In the genomic region with DNA sequence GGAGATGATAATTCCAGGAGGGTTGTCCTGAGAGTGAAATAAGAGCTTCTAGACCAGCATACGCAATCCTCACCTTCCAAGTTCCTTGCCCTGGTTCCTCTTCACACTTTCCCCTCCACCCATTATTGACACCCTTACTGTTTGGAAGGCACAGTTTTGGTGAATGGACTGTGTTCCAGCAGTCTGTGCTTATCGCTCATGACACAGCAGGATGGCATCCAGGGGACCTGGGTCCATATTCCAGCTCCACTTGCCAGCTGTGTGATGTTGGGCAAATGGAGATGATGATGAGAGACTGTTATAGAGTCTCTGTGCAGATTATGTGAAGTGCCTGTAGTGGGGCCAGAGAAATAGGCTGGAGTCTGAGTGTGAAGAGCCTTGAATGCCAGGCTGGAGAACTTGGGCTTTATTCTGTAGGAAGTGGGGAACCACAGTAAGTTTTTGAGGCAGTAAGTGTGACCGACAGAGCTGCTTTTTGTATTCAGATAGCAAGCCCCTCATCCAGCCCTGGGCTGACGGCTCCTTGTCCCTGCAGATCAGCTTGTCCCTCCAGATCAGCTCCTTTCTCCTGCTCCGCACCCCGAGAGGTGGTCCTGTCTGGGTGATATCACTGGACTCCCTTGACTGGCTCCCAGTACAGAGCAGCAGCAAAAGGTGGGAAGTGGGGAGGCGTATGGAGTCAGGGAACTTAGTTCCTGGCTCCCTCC, we compare ENCODE assay signal across 1 cellular context.
TF ChIP-seq lines count a peak whose summit lies in the region.

No MANE protein-coding gene starts in this region.

TF ChIP-seq in HepG2, 621 proteins besides CTCF, POLR2A, EP300 and RAD21 (continues in another document):
- TF ChIP-seq HOXA7 (CRISPR knock-in tag; IDR thresholded peaks at IDR 0.05) (no peak), TBX3 (IDR thresholded peaks at IDR 0.05; ENCODE audit: borderline replicate concordance) (peak; percentile 35; the same call in 1 of the 2 replicates), ARNT (IDR thresholded peaks at IDR 0.05) (no peak), ZNF329 (CRISPR knock-in tag; IDR thresholded peaks at IDR 0.05; ENCODE audit: low read depth) (no peak), MYNN (CRISPR knock-in tag; IDR thresholded peaks at IDR 0.05; ENCODE audit: low read depth) (no peak), YEATS2 (CRISPR knock-in tag; IDR thresholded peaks at IDR 0.05; ENCODE audit: borderline replicate concordance) (no peak), ZNF33A (CRISPR knock-in tag; IDR thresholded peaks at IDR 0.05; ENCODE audit: borderline replicate concordance) (no peak), PHF8 (CRISPR knock-in tag; IDR thresholded peaks at IDR 0.05) (no peak), BRD4 (CRISPR knock-in tag; IDR thresholded peaks at IDR 0.05) (no peak), PHF5A (CRISPR knock-in tag; IDR thresholded peaks at IDR 0.05; ENCODE audit: low read depth, unreplicated experiment) (no peak), MIER3 (CRISPR knock-in tag; IDR thresholded peaks at IDR 0.05; ENCODE audit: borderline replicate concordance) (no peak), ZNF75D (CRISPR knock-in tag; IDR thresholded peaks at IDR 0.05; ENCODE audit: borderline replicate concordance) (no peak), FOSL2 (CRISPR knock-in tag; IDR thresholded peaks at IDR 0.05) (peak; percentile 86), NCOR1 (IDR thresholded peaks at IDR 0.05; ENCODE audit: borderline replicate concordance, low read length) (no peak), CBFB (CRISPR knock-in tag; IDR thresholded peaks at IDR 0.05) (no peak), CEBPB (IDR thresholded peaks at IDR 0.05; ENCODE audit: borderline replicate concordance, low read depth, low read length) (no peak), ZNF674 (CRISPR knock-in tag; IDR thresholded peaks at IDR 0.05; ENCODE audit: low read depth) (no peak), ZNF274 (CRISPR knock-in tag; IDR thresholded peaks at IDR 0.05) (no peak), NFE2L2 (IDR thresholded peaks at IDR 0.05; ENCODE audit: low read length) (peak; percentile 29; the same call in 1 of the 2 replicates), NFIC (IDR thresholded peaks at IDR 0.05; ENCODE audit: low read length) (no peak), ARNTL (CRISPR knock-in tag; IDR thresholded peaks at IDR 0.05) (no peak), TBP (CRISPR knock-in tag; IDR thresholded peaks at IDR 0.05) (no peak), HNF4A (CRISPR knock-in tag; IDR thresholded peaks at IDR 0.05) (0 out of 2 replicates have a peak, but pooled peaks have one; percentile 25)
- TF ChIP-seq, protein P1, sequence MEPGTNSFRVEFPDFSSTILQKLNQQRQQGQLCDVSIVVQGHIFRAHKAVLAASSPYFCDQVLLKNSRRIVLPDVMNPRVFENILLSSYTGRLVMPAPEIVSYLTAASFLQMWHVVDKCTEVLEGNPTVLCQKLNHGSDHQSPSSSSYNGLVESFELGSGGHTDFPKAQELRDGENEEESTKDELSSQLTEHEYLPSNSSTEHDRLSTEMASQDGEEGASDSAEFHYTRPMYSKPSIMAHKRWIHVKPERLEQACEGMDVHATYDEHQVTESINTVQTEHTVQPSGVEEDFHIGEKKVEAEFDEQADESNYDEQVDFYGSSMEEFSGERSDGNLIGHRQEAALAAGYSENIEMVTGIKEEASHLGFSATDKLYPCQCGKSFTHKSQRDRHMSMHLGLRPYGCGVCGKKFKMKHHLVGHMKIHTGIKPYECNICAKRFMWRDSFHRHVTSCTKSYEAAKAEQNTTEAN (CRISPR knock-in tag; conservative IDR thresholded peaks at IDR 0.05), result no peak
- TF ChIP-seq, protein P2, sequence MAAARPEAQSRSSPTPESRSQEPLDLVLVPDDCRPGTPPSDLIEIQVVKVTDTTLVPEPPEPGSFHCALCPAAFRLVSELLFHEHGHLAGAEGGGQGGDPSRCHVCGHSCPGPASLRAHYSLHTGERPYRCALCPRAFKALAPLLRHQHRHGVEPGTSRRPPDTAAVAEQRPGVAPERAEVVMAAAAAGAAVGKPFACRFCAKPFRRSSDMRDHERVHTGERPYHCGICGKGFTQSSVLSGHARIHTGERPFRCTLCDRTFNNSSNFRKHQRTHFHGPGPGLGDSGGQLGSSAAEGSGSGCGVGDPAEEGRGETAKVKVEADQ (CRISPR knock-in tag; IDR thresholded peaks at IDR 0.05; ENCODE audit: borderline replicate concordance), result no peak
- TF ChIP-seq, protein P3, sequence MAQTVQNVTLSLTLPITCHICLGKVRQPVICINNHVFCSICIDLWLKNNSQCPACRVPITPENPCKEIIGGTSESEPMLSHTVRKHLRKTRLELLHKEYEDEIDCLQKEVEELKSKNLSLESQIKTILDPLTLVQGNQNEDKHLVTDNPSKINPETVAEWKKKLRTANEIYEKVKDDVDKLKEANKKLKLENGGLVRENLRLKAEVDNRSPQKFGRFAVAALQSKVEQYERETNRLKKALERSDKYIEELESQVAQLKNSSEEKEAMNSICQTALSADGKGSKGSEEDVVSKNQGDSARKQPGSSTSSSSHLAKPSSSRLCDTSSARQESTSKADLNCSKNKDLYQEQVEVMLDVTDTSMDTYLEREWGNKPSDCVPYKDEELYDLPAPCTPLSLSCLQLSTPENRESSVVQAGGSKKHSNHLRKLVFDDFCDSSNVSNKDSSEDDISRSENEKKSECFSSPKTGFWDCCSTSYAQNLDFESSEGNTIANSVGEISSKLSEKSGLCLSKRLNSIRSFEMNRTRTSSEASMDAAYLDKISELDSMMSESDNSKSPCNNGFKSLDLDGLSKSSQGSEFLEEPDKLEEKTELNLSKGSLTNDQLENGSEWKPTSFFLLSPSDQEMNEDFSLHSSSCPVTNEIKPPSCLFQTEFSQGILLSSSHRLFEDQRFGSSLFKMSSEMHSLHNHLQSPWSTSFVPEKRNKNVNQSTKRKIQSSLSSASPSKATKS (CRISPR knock-in tag; IDR thresholded peaks at IDR 0.05), result no peak
- TF ChIP-seq, protein P4, sequence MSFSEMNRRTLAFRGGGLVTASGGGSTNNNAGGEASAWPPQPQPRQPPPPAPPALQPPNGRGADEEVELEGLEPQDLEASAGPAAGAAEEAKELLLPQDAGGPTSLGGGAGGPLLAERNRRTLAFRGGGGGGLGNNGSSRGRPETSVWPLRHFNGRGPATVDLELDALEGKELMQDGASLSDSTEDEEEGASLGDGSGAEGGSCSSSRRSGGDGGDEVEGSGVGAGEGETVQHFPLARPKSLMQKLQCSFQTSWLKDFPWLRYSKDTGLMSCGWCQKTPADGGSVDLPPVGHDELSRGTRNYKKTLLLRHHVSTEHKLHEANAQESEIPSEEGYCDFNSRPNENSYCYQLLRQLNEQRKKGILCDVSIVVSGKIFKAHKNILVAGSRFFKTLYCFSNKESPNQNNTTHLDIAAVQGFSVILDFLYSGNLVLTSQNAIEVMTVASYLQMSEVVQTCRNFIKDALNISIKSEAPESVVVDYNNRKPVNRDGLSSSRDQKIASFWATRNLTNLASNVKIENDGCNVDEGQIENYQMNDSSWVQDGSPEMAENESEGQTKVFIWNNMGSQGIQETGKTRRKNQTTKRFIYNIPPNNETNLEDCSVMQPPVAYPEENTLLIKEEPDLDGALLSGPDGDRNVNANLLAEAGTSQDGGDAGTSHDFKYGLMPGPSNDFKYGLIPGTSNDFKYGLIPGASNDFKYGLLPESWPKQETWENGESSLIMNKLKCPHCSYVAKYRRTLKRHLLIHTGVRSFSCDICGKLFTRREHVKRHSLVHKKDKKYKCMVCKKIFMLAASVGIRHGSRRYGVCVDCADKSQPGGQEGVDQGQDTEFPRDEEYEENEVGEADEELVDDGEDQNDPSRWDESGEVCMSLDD (CRISPR knock-in tag; IDR thresholded peaks at IDR 0.05; ENCODE audit: borderline replicate concordance), result no peak
- TF ChIP-seq, protein P5, sequence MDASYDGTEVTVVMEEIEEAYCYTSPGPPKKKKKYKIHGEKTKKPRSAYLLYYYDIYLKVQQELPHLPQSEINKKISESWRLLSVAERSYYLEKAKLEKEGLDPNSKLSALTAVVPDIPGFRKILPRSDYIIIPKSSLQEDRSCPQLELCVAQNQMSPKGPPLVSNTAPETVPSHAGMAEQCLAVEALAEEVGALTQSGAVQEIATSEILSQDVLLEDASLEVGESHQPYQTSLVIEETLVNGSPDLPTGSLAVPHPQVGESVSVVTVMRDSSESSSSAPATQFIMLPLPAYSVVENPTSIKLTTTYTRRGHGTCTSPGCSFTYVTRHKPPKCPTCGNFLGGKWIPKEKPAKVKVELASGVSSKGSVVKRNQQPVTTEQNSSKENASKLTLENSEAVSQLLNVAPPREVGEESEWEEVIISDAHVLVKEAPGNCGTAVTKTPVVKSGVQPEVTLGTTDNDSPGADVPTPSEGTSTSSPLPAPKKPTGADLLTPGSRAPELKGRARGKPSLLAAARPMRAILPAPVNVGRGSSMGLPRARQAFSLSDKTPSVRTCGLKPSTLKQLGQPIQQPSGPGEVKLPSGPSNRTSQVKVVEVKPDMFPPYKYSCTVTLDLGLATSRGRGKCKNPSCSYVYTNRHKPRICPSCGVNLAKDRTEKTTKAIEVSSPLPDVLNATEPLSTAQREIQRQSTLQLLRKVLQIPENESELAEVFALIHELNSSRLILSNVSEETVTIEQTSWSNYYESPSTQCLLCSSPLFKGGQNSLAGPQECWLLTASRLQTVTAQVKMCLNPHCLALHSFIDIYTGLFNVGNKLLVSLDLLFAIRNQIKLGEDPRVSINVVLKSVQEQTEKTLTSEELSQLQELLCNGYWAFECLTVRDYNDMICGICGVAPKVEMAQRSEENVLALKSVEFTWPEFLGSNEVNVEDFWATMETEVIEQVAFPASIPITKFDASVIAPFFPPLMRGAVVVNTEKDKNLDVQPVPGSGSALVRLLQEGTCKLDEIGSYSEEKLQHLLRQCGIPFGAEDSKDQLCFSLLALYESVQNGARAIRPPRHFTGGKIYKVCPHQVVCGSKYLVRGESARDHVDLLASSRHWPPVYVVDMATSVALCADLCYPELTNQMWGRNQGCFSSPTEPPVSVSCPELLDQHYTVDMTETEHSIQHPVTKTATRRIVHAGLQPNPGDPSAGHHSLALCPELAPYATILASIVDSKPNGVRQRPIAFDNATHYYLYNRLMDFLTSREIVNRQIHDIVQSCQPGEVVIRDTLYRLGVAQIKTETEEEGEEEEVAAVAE (CRISPR knock-in tag; IDR thresholded peaks at IDR 0.05; ENCODE audit: borderline replicate concordance), result no peak
- TF ChIP-seq, protein P6, sequence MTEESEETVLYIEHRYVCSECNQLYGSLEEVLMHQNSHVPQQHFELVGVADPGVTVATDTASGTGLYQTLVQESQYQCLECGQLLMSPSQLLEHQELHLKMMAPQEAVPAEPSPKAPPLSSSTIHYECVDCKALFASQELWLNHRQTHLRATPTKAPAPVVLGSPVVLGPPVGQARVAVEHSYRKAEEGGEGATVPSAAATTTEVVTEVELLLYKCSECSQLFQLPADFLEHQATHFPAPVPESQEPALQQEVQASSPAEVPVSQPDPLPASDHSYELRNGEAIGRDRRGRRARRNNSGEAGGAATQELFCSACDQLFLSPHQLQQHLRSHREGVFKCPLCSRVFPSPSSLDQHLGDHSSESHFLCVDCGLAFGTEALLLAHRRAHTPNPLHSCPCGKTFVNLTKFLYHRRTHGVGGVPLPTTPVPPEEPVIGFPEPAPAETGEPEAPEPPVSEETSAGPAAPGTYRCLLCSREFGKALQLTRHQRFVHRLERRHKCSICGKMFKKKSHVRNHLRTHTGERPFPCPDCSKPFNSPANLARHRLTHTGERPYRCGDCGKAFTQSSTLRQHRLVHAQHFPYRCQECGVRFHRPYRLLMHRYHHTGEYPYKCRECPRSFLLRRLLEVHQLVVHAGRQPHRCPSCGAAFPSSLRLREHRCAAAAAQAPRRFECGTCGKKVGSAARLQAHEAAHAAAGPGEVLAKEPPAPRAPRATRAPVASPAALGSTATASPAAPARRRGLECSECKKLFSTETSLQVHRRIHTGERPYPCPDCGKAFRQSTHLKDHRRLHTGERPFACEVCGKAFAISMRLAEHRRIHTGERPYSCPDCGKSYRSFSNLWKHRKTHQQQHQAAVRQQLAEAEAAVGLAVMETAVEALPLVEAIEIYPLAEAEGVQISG (CRISPR knock-in tag; IDR thresholded peaks at IDR 0.05), result no peak
- TF ChIP-seq, protein P7, sequence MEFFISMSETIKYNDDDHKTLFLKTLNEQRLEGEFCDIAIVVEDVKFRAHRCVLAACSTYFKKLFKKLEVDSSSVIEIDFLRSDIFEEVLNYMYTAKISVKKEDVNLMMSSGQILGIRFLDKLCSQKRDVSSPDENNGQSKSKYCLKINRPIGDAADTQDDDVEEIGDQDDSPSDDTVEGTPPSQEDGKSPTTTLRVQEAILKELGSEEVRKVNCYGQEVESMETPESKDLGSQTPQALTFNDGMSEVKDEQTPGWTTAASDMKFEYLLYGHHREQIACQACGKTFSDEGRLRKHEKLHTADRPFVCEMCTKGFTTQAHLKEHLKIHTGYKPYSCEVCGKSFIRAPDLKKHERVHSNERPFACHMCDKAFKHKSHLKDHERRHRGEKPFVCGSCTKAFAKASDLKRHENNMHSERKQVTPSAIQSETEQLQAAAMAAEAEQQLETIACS (CRISPR knock-in tag; IDR thresholded peaks at IDR 0.05), result no peak
- TF ChIP-seq, protein P8, sequence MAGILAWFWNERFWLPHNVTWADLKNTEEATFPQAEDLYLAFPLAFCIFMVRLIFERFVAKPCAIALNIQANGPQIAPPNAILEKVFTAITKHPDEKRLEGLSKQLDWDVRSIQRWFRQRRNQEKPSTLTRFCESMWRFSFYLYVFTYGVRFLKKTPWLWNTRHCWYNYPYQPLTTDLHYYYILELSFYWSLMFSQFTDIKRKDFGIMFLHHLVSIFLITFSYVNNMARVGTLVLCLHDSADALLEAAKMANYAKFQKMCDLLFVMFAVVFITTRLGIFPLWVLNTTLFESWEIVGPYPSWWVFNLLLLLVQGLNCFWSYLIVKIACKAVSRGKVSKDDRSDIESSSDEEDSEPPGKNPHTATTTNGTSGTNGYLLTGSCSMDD (CRISPR knock-in tag; IDR thresholded peaks at IDR 0.05), result no peak
- TF ChIP-seq, protein P9, sequence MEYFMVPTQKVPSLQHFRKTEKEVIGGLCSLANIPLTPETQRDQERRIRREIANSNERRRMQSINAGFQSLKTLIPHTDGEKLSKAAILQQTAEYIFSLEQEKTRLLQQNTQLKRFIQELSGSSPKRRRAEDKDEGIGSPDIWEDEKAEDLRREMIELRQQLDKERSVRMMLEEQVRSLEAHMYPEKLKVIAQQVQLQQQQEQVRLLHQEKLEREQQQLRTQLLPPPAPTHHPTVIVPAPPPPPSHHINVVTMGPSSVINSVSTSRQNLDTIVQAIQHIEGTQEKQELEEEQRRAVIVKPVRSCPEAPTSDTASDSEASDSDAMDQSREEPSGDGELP (IDR thresholded peaks at IDR 0.05; ENCODE audit: borderline replicate concordance, low read depth), result peak; percentile 27; the same call in 1 of the 2 replicates
- TF ChIP-seq, protein P10, sequence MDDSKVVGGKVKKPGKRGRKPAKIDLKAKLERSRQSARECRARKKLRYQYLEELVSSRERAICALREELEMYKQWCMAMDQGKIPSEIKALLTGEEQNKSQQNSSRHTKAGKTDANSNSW (CRISPR knock-in tag; IDR thresholded peaks at IDR 0.05; ENCODE audit: borderline replicate concordance), result no peak
- TF ChIP-seq, protein P11, sequence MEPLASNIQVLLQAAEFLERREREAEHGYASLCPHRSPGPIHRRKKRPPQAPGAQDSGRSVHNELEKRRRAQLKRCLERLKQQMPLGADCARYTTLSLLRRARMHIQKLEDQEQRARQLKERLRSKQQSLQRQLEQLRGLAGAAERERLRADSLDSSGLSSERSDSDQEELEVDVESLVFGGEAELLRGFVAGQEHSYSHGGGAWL (CRISPR knock-in tag; IDR thresholded peaks at IDR 0.05), result no peak
- TF ChIP-seq, protein P12, sequence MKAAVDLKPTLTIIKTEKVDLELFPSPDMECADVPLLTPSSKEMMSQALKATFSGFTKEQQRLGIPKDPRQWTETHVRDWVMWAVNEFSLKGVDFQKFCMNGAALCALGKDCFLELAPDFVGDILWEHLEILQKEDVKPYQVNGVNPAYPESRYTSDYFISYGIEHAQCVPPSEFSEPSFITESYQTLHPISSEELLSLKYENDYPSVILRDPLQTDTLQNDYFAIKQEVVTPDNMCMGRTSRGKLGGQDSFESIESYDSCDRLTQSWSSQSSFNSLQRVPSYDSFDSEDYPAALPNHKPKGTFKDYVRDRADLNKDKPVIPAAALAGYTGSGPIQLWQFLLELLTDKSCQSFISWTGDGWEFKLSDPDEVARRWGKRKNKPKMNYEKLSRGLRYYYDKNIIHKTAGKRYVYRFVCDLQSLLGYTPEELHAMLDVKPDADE (CRISPR knock-in tag; IDR thresholded peaks at IDR 0.05), result no peak
